In the genomic region with DNA sequence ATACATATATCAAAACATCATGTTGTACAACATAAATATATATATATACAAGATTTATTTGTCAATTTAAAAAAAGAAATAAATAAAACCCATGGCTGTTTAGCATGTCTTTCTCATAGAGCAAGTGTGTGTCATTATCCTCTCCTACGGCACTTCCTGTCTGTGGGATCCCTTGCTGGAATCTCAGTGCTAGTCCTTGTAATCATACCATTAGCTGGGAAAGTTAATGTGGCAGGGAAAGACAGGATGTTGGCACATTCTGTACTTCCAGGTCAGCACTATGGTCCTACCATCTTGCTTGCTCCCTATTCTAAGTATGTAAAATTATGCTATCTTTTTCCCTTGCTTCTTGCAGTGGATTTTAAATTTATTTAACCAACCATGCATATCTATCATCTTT, we compare ENCODE assay signal across 31 cellular contexts. TPM values are rescaled to one million over a fixed set of nuclear protein-coding genes. Genes with fewer than 3 reads are reported as not detected.
A peak's percentile ranks its signal among the peaks of the same experiment; 100 is the strongest.
DNase-seq lines count a peak whose midpoint lies in the region; ATAC-seq and TF ChIP-seq lines count a peak whose summit lies in the region.
"Had no signal": no experiment of that assay in that cellular context is flagged by ENCODE, and none has a peak within 500 bp of the region (broad histone marks: within the 10 kb centered on the region; RNA-seq: fewer than 3 reads in every experiment).

No MANE protein-coding gene starts in this region.

- intact Hi-C loops in dorsolateral prefrontal cortex (cut with DNase I): no loop called here

- H3K4me1 ChIP-seq in GM23248 (ENCODE audit: insufficient read depth): 0 out of 2 replicates have a peak, but pooled peaks cover 12% of the 10 kb centered on the region
- H3K4me1 ChIP-seq: Caco-2, esophagus squamous epithelium, parathyroid adenoma, tibial nerve had no signal

- no peaks in the 10 kb centered on the region for H3F3A ChIP-seq in GM23248 (ENCODE audit: insufficient read depth)

- H3K27ac ChIP-seq in GM23248 (peak overlapping the region; percentile 28; the same call in 1 of the 2 replicates), dorsolateral prefrontal cortex (no peak overlapping the region)
- H3K27ac ChIP-seq: esophagus squamous epithelium, KMS-11, parathyroid adenoma, tibial nerve had no signal

- H3K4me1 Mint-ChIP-seq in osteocyte (ENCODE audit: unreplicated experiment) (peaks cover 9% of the 10 kb centered on the region), nephron progenitor cell (peaks cover 8% of the 10 kb centered on the region)

- H3K36me3 ChIP-seq in GM23248 (ENCODE audit: low read depth): no peaks in the 10 kb centered on the region
- H3K36me3 ChIP-seq: esophagus squamous epithelium, tibial nerve had no signal

- H3K79me2 ChIP-seq in GM23248 (ENCODE audit: insufficient read depth): no peaks in the 10 kb centered on the region
- H3K79me2 ChIP-seq: parathyroid adenoma had no signal

- no peaks in the 10 kb centered on the region for H4K20me1 ChIP-seq in GM23248 (ENCODE audit: insufficient read depth)

- H3K27me3 Mint-ChIP-seq in osteocyte (ENCODE audit: unreplicated experiment) (peaks cover 12% of the 10 kb centered on the region), nephron progenitor cell (ENCODE audit: low read depth, poor library complexity) (peaks cover 19% of the 10 kb centered on the region)
- H3K27me3 Mint-ChIP-seq: stimulated activated naive CD8-positive, alpha-beta T cell treated with anti-CD3 and anti-CD28 coated beads, Interleukin-15, Interleukin-2, amounts not matched to agents 100 ng/mL and 50 ng/mL, for 24 hours had no signal

- DNase-seq in GM23248 (peak; percentile 22), NCI-H69 (lab: John Stamatoyannopoulos, UW) (peak; percentile 12), fibroblast of gingiva (ENCODE audit: low read depth) (peak; percentile 45), osteocyte (ENCODE audit: extremely low spot score, unreplicated experiment) (no peak), dorsolateral prefrontal cortex (no peak), nephron progenitor cell (no peak)
- DNase-seq: activated CD8-positive, alpha-beta T cell treated with anti-CD3 and anti-CD28 coated beads for 36 hours; activated naive CD4-positive, alpha-beta T cell treated with Interleukin-2 at 50 U/mL for 16 hours; activated T-cell treated with anti-CD3 and anti-CD28 coated beads, Interleukin-2, amount 50 U/mL, for 24 hours; effector memory CD4-positive, alpha-beta T cell; esophagus squamous epithelium; head of caudate nucleus; naive B cell; NCI-H1105; NCI-H2107; NCI-H524 treated with DMSO at 0.1 percent for 48 hours; stimulated activated CD4-positive, alpha-beta T cell treated with anti-CD3 and anti-CD28 coated beads, Interleukin-2, amount 100 ng/mL, for 24 hours had no signal

- H3K9ac ChIP-seq in GM23248: no peak overlapping the region
- H3K9ac ChIP-seq: KMS-11, parathyroid adenoma had no signal

- H3K27ac Mint-ChIP-seq in osteocyte (ENCODE audit: unreplicated experiment) (peak overlapping the region; percentile 52), nephron progenitor cell (no peak overlapping the region)
- H3K27ac Mint-ChIP-seq: activated CD8-positive, alpha-beta T cell treated with anti-CD3 and anti-CD28 coated beads for 36 hours; activated T-cell treated with anti-CD3 and anti-CD28 coated beads, Interleukin-2, amount 50 U/mL, for 24 hours; naive B cell; stimulated activated naive CD8-positive, alpha-beta T cell treated with anti-CD3 and anti-CD28 coated beads, Interleukin-15, Interleukin-2, amounts not matched to agents 100 ng/mL and 50 ng/mL, for 24 hours; T-helper 1 cell treated with Interleukin-12 subunit alpha and Interleukin-12 subunit beta and Interleukin-4 antibody, amounts not matched to agents 30 μg/mL and 1 μg/mL, for 36 hours; WTC11 had no signal

- H3K9me3 ChIP-seq in GM23248 (ENCODE audit: low read depth): no peaks in the 10 kb centered on the region
- H3K9me3 ChIP-seq: Caco-2, esophagus squamous epithelium, tibial nerve had no signal

- H3K4me2 ChIP-seq in GM23248 (ENCODE audit: unreplicated experiment): peak overlapping the region; percentile 6
- H3K4me2 ChIP-seq: KMS-11 had no signal

- H3K36me3 Mint-ChIP-seq in osteocyte (ENCODE audit: unreplicated experiment) (no peaks in the 10 kb centered on the region), nephron progenitor cell (ENCODE audit: low read depth) (no peaks in the 10 kb centered on the region)
- H3K36me3 Mint-ChIP-seq: WTC11 had no signal

- WGBS in GM23248 (ENCODE audit: low coverage in 1 of 2, low lambda C conversion rate in 2 of 2, missing lambda C conversion rate in 2 of 2), 2 experiments: 84 to 89% methylated on average over 1 of the region's 1 CpG

- TF ChIP-seq CTCF in osteocyte (IDR thresholded peaks at IDR 0.05): no peak
- no peak for TF ChIP-seq CTCF in dorsolateral prefrontal cortex (IDR thresholded peaks at IDR 0.05 in 54 of 56, conservative IDR thresholded peaks at IDR 0.05 in 2 of 56; ENCODE audit: low read depth in 1 of 56, partially characterized antibody in 56 of 56)
- TF ChIP-seq CTCF in nephron progenitor cell (IDR thresholded peaks at IDR 0.05): no peak

- no peak overlapping the region for H2AFZ ChIP-seq in GM23248
- H2AFZ ChIP-seq: parathyroid adenoma had no signal

- in situ Hi-C loops in GM23248 (cut with MboI): no loop called here

- no peaks in the 10 kb centered on the region for H3K27me3 ChIP-seq in GM23248 (replicated peaks; ENCODE audit: insufficient read depth)
- H3K27me3 ChIP-seq in dorsolateral prefrontal cortex: peaks cover 0 to 12% (median 0%) of the 10 kb centered on the region in 45 donors
- H3K27me3 ChIP-seq: tibial nerve had no signal

- H3K4me3 ChIP-seq in GM23248 (no peak overlapping the region), dorsolateral prefrontal cortex (no peak overlapping the region)
- H3K4me3 ChIP-seq: esophagus squamous epithelium, tibial nerve had no signal

- peaks cover 3% of the 10 kb centered on the region for H3K9me3 Mint-ChIP-seq in osteocyte (ENCODE audit: unreplicated experiment)
- H3K9me3 Mint-ChIP-seq in nephron progenitor cell: no peaks in the 10 kb centered on the region
- H3K9me3 Mint-ChIP-seq: activated CD8-positive, alpha-beta T cell treated with anti-CD3 and anti-CD28 coated beads for 36 hours; activated T-cell treated with anti-CD3 and anti-CD28 coated beads, Interleukin-2, amount 50 U/mL, for 24 hours; stimulated activated naive CD8-positive, alpha-beta T cell treated with anti-CD3 and anti-CD28 coated beads, Interleukin-15, Interleukin-2, amounts not matched to agents 100 ng/mL and 50 ng/mL, for 24 hours; T-helper 1 cell treated with Interleukin-12 subunit alpha and Interleukin-12 subunit beta and Interleukin-4 antibody, amounts not matched to agents 30 μg/mL and 1 μg/mL, for 36 hours had no signal

- no peaks in the 10 kb centered on the region for H3K9me2 ChIP-seq in GM23248 (ENCODE audit: insufficient read depth)

- no peak for ATAC-seq in HG03175 (IDR thresholded peaks at IDR 0.05; ENCODE audit: unreplicated experiment)
- ATAC-seq: activated CD8-positive, alpha-beta T cell treated with anti-CD3 and anti-CD28 coated beads for 36 hours; HCT116; WTC11 had no signal

- no peak overlapping the region for H3K4me3 Mint-ChIP-seq in osteocyte (ENCODE audit: unreplicated experiment)
- H3K4me3 Mint-ChIP-seq in nephron progenitor cell: no peak overlapping the region
- H3K4me3 Mint-ChIP-seq: activated CD8-positive, alpha-beta T cell treated with anti-CD3 and anti-CD28 coated beads for 36 hours; activated T-cell treated with anti-CD3 and anti-CD28 coated beads, Interleukin-2, amount 50 U/mL, for 24 hours; naive B cell; stimulated activated naive CD8-positive, alpha-beta T cell treated with anti-CD3 and anti-CD28 coated beads, Interleukin-15, Interleukin-2, amounts not matched to agents 100 ng/mL and 50 ng/mL, for 24 hours; T-helper 1 cell treated with Interleukin-12 subunit alpha and Interleukin-12 subunit beta and Interleukin-4 antibody, amounts not matched to agents 30 μg/mL and 1 μg/mL, for 36 hours; WTC11 had no signal

RNA-seq across cellular contexts. Expression of gene SLC17A3, which starts 9.5 kb away (rescaled TPM):
- total RNA-seq in GM23248 (2014; rRNA removed; shearing (Covaris generic)): not detected in 2 replicates
- not detected in 2 replicates for polyA plus RNA-seq in GM23248 (2016; fragmentation: Nextera tagmentation; extraction: Ambion mirVana)
- total RNA-seq in osteocyte: not detected in 2 replicates
- under 1 TPM in 3 of 120 experiments, not detected in 117; 0.40 to 0.67 (median 0.63) TPM for total RNA-seq in dorsolateral prefrontal cortex
- total RNA-seq: activated CD8-positive, alpha-beta T cell treated with anti-CD3 and anti-CD28 coated beads for 36 hours; astrocyte; Caco-2; chondrocyte; esophagus squamous epithelium; lung microvascular endothelial cell; skeletal muscle tissue; tibial nerve; WTC11 had no signal
- polyA plus RNA-seq: BJ had no signal

RNA-seq across cellular contexts. Expression of gene SLC17A2, which starts 47.0 kb away (rescaled TPM):
- not detected in 2 replicates for total RNA-seq in GM23248 (2014; rRNA removed; shearing (Covaris generic))
- polyA plus RNA-seq in GM23248 (2016; fragmentation: Nextera tagmentation; extraction: Ambion mirVana): not detected in 2 replicates
- total RNA-seq in osteocyte: not detected in 2 replicates
- total RNA-seq in dorsolateral prefrontal cortex: not detected
- total RNA-seq: activated CD8-positive, alpha-beta T cell treated with anti-CD3 and anti-CD28 coated beads for 36 hours; astrocyte; Caco-2; chondrocyte; esophagus squamous epithelium; lung microvascular endothelial cell; skeletal muscle tissue; tibial nerve; WTC11 had no signal
- polyA plus RNA-seq: BJ had no signal

RNA-seq across cellular contexts. Expression of gene SLC17A1, which starts 51.7 kb away (rescaled TPM):
- not detected in 2 replicates for total RNA-seq in GM23248 (2014; rRNA removed; shearing (Covaris generic))
- not detected in 2 replicates for polyA plus RNA-seq in GM23248 (2016; fragmentation: Nextera tagmentation; extraction: Ambion mirVana)
- total RNA-seq in osteocyte (not detected in 2 replicates), dorsolateral prefrontal cortex (not detected)
- total RNA-seq: activated CD8-positive, alpha-beta T cell treated with anti-CD3 and anti-CD28 coated beads for 36 hours; astrocyte; Caco-2; chondrocyte; esophagus squamous epithelium; lung microvascular endothelial cell; skeletal muscle tissue; tibial nerve; WTC11 had no signal
- polyA plus RNA-seq: BJ had no signal

Comparison
In these comparisons a context has a peak if more than half of its experiments do, and no peak if none do; other contexts are left out.
1. DNase-seq: peak in GM23248 (single experiment), NCI-H69 (single experiment) and fibroblast of gingiva (single experiment); none in osteocyte (single experiment), dorsolateral prefrontal cortex (0 of 10) and nephron progenitor cell (single experiment).